ENCODE assay signal across 7 cellular contexts in genomic region chr1:243105096-243105495, GRCh38.
DNase-seq lines count a peak whose midpoint lies in the region; TF ChIP-seq lines count a peak whose summit lies in the region.
"Not testable (repeated sequence)": the region's sequence is repeated elsewhere in the genome, so short reads cannot be mapped to it uniquely, and the experiment has no call there.

No MANE protein-coding gene starts in this region.

- not testable (repeated sequence) for TF ChIP-seq CTCF in MCF 10A (IDR thresholded peaks at IDR 0.05; ENCODE audit: unreplicated experiment); osteocyte (IDR thresholded peaks at IDR 0.05)

- not testable (repeated sequence) for H3K4me3 ChIP-seq in GM23248

- CTCF ChIA-PET in MCF 10A (lab: Yijun Ruan, JAX) = not testable (repeated sequence)

- H3K36me3 Mint-ChIP-seq in MCF 10A (ENCODE audit: insufficient read depth, unreplicated experiment) = peaks cover 13% of the 10 kb centered on the region
- not testable (repeated sequence) for H3K36me3 Mint-ChIP-seq in osteocyte (ENCODE audit: unreplicated experiment)

- not testable (repeated sequence) for BruUV-seq in MCF 10A (replicated peaks; lab: Mats Ljungman, UMichigan)

- H2AFZ ChIP-seq in GM23248 = not testable (repeated sequence)

- H3K27me3 ChIP-seq in GM23248 (replicated peaks; ENCODE audit: insufficient read depth) = not testable (repeated sequence)

- not testable (repeated sequence) for H4K20me1 ChIP-seq in GM23248 (ENCODE audit: insufficient read depth)

- H3K36me3 ChIP-seq in GM23248 (ENCODE audit: low read depth) = not testable (repeated sequence)

- H3K4me2 ChIP-seq in GM23248 (ENCODE audit: unreplicated experiment) = not testable (repeated sequence)

- peak overlapping the region; percentile 0 for H3K4me3 Mint-ChIP-seq in MCF 10A (ENCODE audit: unreplicated experiment)
- H3K4me3 Mint-ChIP-seq in osteocyte (ENCODE audit: unreplicated experiment) = not testable (repeated sequence)

- not testable (repeated sequence) for H3K9me2 ChIP-seq in GM23248 (ENCODE audit: insufficient read depth)

- H3F3A ChIP-seq in GM23248 (ENCODE audit: insufficient read depth) = not testable (repeated sequence)

- H3K9ac ChIP-seq in GM23248 = not testable (repeated sequence)

- not testable (repeated sequence) for H3K27ac ChIP-seq in GM23248

- POLR2A ChIA-PET in MCF 10A (lab: Yijun Ruan, JAX) = not testable (repeated sequence)

- H3K4me1 Mint-ChIP-seq in MCF 10A (ENCODE audit: insufficient read depth, unreplicated experiment) (peaks cover 19% of the 10 kb centered on the region), osteocyte (ENCODE audit: unreplicated experiment) (peaks cover 21% of the 10 kb centered on the region)

- H3K27me3 Mint-ChIP-seq in MCF 10A (ENCODE audit: insufficient read depth, unreplicated experiment); osteocyte (ENCODE audit: unreplicated experiment): not testable (repeated sequence)

- intact Hi-C loops in MCF 10A (cut with micrococcal nuclease) = not testable (repeated sequence)

- H3K79me2 ChIP-seq in GM23248 (ENCODE audit: insufficient read depth) = not testable (repeated sequence)

- H3K27ac Mint-ChIP-seq in MCF 10A (ENCODE audit: low read depth, unreplicated experiment) (peak overlapping the region; percentile 63), osteocyte (ENCODE audit: unreplicated experiment) (peak overlapping the region; percentile 5)

- not testable (repeated sequence) for H3K9me3 Mint-ChIP-seq in MCF 10A (ENCODE audit: unreplicated experiment); osteocyte (ENCODE audit: unreplicated experiment)

- DNase-seq in ELR (ENCODE audit: low read depth) = peak; percentile 18
- peak; percentile 11 for DNase-seq in GM23248
- DNase-seq in HT1080 (ENCODE audit: low read depth) = peak; percentile 42
- DNase-seq in SW480 (ENCODE audit: low spot score) = peak; percentile 3
- not testable (repeated sequence) for DNase-seq in MCF 10A (ENCODE audit: unreplicated experiment); osteocyte (ENCODE audit: extremely low spot score, unreplicated experiment)
- peak; percentile 12 for DNase-seq in glomerular visceral epithelial cell (ENCODE audit: extremely low spot score)

- not testable (repeated sequence) for H3K4me1 ChIP-seq in GM23248 (ENCODE audit: insufficient read depth)

- H3K9me3 ChIP-seq in GM23248 (ENCODE audit: low read depth) = not testable (repeated sequence)

- in situ Hi-C loops in GM23248 (cut with MboI) = not testable (repeated sequence)
